In genomic region chr20:23092409-23092756, GRCh38 we compare ENCODE assay signal across 1 cellular context.
TF ChIP-seq lines count a peak whose summit lies in the region.

No MANE protein-coding gene starts in this region.

TF ChIP-seq in HEK293, 187 proteins besides CTCF, POLR2A, EP300 and RAD21 (continued from another document):
- TF ChIP-seq OSR2 (tag by site-specific recombination; IDR thresholded peaks at IDR 0.05) (no peak), ZNF121 (tag by site-specific recombination; IDR thresholded peaks at IDR 0.05) (no peak), GLI2 (tag by site-specific recombination; IDR thresholded peaks at IDR 0.05; ENCODE audit: borderline replicate concordance, low read depth) (0 out of 2 replicates have a peak, but pooled peaks have one; percentile 38), ZNF26 (tag by site-specific recombination; IDR thresholded peaks at IDR 0.05) (no peak), SCRT1 (tag by site-specific recombination; IDR thresholded peaks at IDR 0.05; ENCODE audit: borderline replicate concordance) (no peak), TCF7L2 (IDR thresholded peaks at IDR 0.05; ENCODE audit: borderline replicate concordance, low read depth, low read length) (peak; percentile 49; the same call in 1 of the 2 replicates), ZNF239 (tag by site-specific recombination; IDR thresholded peaks at IDR 0.05) (no peak), ZNF292 (tag by site-specific recombination; IDR thresholded peaks at IDR 0.05; ENCODE audit: borderline replicate concordance, low read depth) (no peak), YY2 (tag by site-specific recombination; IDR thresholded peaks at IDR 0.05) (no peak), ZNF670 (tag by site-specific recombination; IDR thresholded peaks at IDR 0.05; ENCODE audit: low read depth) (no peak), ZNF138 (tag by site-specific recombination; IDR thresholded peaks at IDR 0.05; ENCODE audit: borderline replicate concordance) (no peak), ZNF621 (tag by site-specific recombination; IDR thresholded peaks at IDR 0.05) (no peak), ZNF423 (tag by site-specific recombination; IDR thresholded peaks at IDR 0.05) (no peak), ZNF214 (tag by site-specific recombination; IDR thresholded peaks at IDR 0.05; ENCODE audit: borderline replicate concordance) (no peak), ZNF350 (tag by site-specific recombination; IDR thresholded peaks at IDR 0.05) (no peak), ZNF596 (tag by site-specific recombination; IDR thresholded peaks at IDR 0.05) (no peak), GLIS1 (tag by site-specific recombination; IDR thresholded peaks at IDR 0.05) (no peak), PRDM10 (tag by site-specific recombination; IDR thresholded peaks at IDR 0.05) (no peak), ZNF843 (tag by site-specific recombination; IDR thresholded peaks at IDR 0.05) (0 out of 2 replicates have a peak, but pooled peaks have one; percentile 21), ZBTB21 (tag by site-specific recombination; IDR thresholded peaks at IDR 0.05) (no peak), PRDM6 (tag by site-specific recombination; IDR thresholded peaks at IDR 0.05) (peak; percentile 75), ZNF174 (tag by site-specific recombination; IDR thresholded peaks at IDR 0.05) (no peak), ELK4 (IDR thresholded peaks at IDR 0.05; ENCODE audit: borderline replicate concordance, low read depth, low read length) (no peak), ZNF449 (tag by site-specific recombination; IDR thresholded peaks at IDR 0.05) (peak; percentile 81)
- TF ChIP-seq, protein P1, sequence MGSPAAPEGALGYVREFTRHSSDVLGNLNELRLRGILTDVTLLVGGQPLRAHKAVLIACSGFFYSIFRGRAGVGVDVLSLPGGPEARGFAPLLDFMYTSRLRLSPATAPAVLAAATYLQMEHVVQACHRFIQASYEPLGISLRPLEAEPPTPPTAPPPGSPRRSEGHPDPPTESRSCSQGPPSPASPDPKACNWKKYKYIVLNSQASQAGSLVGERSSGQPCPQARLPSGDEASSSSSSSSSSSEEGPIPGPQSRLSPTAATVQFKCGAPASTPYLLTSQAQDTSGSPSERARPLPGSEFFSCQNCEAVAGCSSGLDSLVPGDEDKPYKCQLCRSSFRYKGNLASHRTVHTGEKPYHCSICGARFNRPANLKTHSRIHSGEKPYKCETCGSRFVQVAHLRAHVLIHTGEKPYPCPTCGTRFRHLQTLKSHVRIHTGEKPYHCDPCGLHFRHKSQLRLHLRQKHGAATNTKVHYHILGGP (tag by site-specific recombination; IDR thresholded peaks at IDR 0.05), result 0 out of 2 replicates have a peak, but pooled peaks have one; percentile 56
- TF ChIP-seq, protein P2, sequence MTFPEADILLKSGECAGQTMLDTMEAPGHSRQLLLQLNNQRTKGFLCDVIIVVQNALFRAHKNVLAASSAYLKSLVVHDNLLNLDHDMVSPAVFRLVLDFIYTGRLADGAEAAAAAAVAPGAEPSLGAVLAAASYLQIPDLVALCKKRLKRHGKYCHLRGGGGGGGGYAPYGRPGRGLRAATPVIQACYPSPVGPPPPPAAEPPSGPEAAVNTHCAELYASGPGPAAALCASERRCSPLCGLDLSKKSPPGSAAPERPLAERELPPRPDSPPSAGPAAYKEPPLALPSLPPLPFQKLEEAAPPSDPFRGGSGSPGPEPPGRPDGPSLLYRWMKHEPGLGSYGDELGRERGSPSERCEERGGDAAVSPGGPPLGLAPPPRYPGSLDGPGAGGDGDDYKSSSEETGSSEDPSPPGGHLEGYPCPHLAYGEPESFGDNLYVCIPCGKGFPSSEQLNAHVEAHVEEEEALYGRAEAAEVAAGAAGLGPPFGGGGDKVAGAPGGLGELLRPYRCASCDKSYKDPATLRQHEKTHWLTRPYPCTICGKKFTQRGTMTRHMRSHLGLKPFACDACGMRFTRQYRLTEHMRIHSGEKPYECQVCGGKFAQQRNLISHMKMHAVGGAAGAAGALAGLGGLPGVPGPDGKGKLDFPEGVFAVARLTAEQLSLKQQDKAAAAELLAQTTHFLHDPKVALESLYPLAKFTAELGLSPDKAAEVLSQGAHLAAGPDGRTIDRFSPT (tag by site-specific recombination; IDR thresholded peaks at IDR 0.05), result no peak
- TF ChIP-seq, protein P3, sequence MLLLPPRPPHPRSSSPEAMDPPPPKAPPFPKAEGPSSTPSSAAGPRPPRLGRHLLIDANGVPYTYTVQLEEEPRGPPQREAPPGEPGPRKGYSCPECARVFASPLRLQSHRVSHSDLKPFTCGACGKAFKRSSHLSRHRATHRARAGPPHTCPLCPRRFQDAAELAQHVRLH (tag by site-specific recombination; IDR thresholded peaks at IDR 0.05), result no peak
- TF ChIP-seq, protein P4, sequence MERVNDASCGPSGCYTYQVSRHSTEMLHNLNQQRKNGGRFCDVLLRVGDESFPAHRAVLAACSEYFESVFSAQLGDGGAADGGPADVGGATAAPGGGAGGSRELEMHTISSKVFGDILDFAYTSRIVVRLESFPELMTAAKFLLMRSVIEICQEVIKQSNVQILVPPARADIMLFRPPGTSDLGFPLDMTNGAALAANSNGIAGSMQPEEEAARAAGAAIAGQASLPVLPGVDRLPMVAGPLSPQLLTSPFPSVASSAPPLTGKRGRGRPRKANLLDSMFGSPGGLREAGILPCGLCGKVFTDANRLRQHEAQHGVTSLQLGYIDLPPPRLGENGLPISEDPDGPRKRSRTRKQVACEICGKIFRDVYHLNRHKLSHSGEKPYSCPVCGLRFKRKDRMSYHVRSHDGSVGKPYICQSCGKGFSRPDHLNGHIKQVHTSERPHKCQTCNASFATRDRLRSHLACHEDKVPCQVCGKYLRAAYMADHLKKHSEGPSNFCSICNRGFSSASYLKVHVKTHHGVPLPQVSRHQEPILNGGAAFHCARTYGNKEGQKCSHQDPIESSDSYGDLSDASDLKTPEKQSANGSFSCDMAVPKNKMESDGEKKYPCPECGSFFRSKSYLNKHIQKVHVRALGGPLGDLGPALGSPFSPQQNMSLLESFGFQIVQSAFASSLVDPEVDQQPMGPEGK (tag by site-specific recombination; IDR thresholded peaks at IDR 0.05), result no peak
